ENCODE assay signal across 27 cellular contexts in genomic region chr3:55380561-55380960, GRCh38.
"Had no signal": no experiment of that assay in that cellular context is flagged by ENCODE, and none has a peak within 500 bp of the region (broad histone marks: within the 10 kb centered on the region; RNA-seq: fewer than 3 reads in every experiment).

No MANE protein-coding gene starts in this region.

- H3K9me3 Mint-ChIP-seq: dendritic cell treated with granulocyte-macrophage colony-stimulating factor and Interleukin-4, amounts not matched to agents 40 ng/mL and 50 ng/mL, for 4 days; endodermal cell had no signal

- H3K4me1 ChIP-seq: colonic mucosa, esophagus muscularis mucosa, esophagus squamous epithelium, foreskin keratinocyte, gastrocnemius medialis, heart left ventricle, heart right ventricle had no signal

- FAIRE-seq: colon, endothelial cell of umbilical vein had no signal

- H3K4me1 Mint-ChIP-seq: endodermal cell had no signal

- H3K36me3 ChIP-seq: colonic mucosa, esophagus muscularis mucosa, esophagus squamous epithelium, gastrocnemius medialis, heart left ventricle, heart right ventricle had no signal

- ATAC-seq: effector memory CD8-positive, alpha-beta T cell; esophagus mucosa; foreskin keratinocyte; gastrocnemius medialis; heart left ventricle; heart right ventricle had no signal

- H3K27ac Mint-ChIP-seq: dendritic cell treated with granulocyte-macrophage colony-stimulating factor and Interleukin-4, amounts not matched to agents 40 ng/mL and 50 ng/mL, for 4 days; effector memory CD8-positive, alpha-beta T cell; endodermal cell had no signal

- H3K27ac ChIP-seq: colonic mucosa, coronary artery, dorsolateral prefrontal cortex, epithelial cell of prostate, esophagus muscularis mucosa, esophagus squamous epithelium, foreskin keratinocyte, gastrocnemius medialis, heart left ventricle, heart right ventricle, hepatocyte had no signal

- H3K9me3 ChIP-seq: colonic mucosa, esophagus muscularis mucosa, esophagus squamous epithelium, gastrocnemius medialis, heart left ventricle, heart right ventricle had no signal

- DNase-seq: colonic mucosa; cortex of kidney; dermis blood vessel endothelial cell; dorsolateral prefrontal cortex; effector CD4-positive, alpha-beta T cell; effector CD8-positive, alpha-beta T cell; effector memory CD4-positive, alpha-beta T cell; effector memory CD8-positive, alpha-beta T cell; endodermal cell; erythroblast; esophagus squamous epithelium; foreskin fibroblast; foreskin keratinocyte; foreskin melanocyte; gastrocnemius medialis; glutamatergic neuron; head of caudate nucleus; heart left ventricle; heart right ventricle had no signal

- H3K4me3 ChIP-seq: colonic mucosa, coronary artery, dorsolateral prefrontal cortex, esophagus muscularis mucosa, esophagus squamous epithelium, gastrocnemius medialis, heart left ventricle, heart right ventricle, hepatocyte had no signal

- H3K27me3 ChIP-seq: colonic mucosa, esophagus muscularis mucosa, esophagus squamous epithelium, foreskin keratinocyte, gastrocnemius medialis, hepatocyte had no signal

- H3K27me3 Mint-ChIP-seq: dendritic cell treated with granulocyte-macrophage colony-stimulating factor and Interleukin-4, amounts not matched to agents 40 ng/mL and 50 ng/mL, for 4 days; effector memory CD8-positive, alpha-beta T cell had no signal

- H3K4me3 Mint-ChIP-seq: dendritic cell treated with granulocyte-macrophage colony-stimulating factor and Interleukin-4, amounts not matched to agents 40 ng/mL and 50 ng/mL, for 4 days; effector memory CD8-positive, alpha-beta T cell; endodermal cell had no signal
